Comparison of ENCODE assay signal across 1 cellular context in the genomic region with DNA sequence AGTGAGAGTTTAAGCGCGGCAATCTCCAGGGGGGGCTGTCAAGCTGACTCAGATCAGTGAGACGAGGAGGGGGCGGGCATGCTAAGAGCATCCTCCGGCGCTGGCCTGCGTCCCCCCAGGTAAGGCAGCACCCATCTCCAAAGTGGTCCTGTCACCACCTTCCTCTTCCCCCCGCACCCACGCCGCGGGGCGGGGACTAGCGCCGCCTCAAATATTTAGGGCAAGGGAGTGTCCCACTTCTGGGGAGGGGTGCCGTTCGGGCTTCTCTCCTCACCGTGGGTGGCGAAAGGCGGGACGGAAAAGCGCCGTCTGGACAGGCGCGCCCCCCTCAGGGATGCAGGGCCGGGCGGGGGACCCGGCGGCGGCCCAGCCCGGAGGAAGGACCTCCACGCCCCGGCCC.
TF ChIP-seq lines count a peak whose summit lies in the region.

No MANE protein-coding gene starts in this region.

TF ChIP-seq in H1, 55 proteins besides CTCF, POLR2A, EP300 and RAD21 (continued from another document):
- TF ChIP-seq CHD7 (IDR thresholded peaks at IDR 0.05; ENCODE audit: insufficient replicate concordance, low read length) (no peak), SUZ12 (IDR thresholded peaks at IDR 0.05; ENCODE audit: low read length) (no peak)
TF ChIP-seq in H1: peak in this region for 2.
